Comparison of ENCODE assay signal across 1 cellular context in the genomic region with DNA sequence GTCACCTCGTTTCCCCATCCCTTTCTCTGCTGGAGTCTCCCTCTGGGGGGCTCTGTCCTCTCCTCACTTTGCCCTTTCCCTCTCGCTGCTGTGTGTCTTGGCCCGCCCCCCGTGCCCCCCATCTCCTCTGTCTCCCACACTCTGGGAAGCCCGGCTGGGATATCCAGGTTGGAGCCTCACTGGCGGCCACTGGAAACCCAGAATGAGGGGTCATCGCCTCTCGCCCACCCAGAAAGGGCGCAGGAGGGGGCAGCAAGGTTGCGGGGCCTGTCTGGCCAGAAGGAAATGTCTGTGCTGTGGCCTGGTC.
TF ChIP-seq lines count a peak whose summit lies in the region.

No MANE protein-coding gene starts in this region.

TF ChIP-seq in HepG2, 621 proteins besides CTCF, POLR2A, EP300 and RAD21 (continued from another document):
- TF ChIP-seq, protein P1, sequence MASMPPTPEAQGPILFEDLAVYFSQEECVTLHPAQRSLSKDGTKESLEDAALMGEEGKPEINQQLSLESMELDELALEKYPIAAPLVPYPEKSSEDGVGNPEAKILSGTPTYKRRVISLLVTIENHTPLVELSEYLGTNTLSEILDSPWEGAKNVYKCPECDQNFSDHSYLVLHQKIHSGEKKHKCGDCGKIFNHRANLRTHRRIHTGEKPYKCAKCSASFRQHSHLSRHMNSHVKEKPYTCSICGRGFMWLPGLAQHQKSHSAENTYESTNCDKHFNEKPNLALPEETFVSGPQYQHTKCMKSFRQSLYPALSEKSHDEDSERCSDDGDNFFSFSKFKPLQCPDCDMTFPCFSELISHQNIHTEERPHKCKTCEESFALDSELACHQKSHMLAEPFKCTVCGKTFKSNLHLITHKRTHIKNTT (CRISPR knock-in tag; IDR thresholded peaks at IDR 0.05), result no peak
- TF ChIP-seq ZNF562 (CRISPR knock-in tag; IDR thresholded peaks at IDR 0.05; ENCODE audit: borderline replicate concordance), result no peak
- no peak; the same call in 1 of the 2 replicates for TF ChIP-seq ZFX (CRISPR knock-in tag; IDR thresholded peaks at IDR 0.05; ENCODE audit: low read depth)
- TF ChIP-seq HIVEP1 (CRISPR knock-in tag; IDR thresholded peaks at IDR 0.05), result no peak
- no peak for TF ChIP-seq ZNF383 (CRISPR knock-in tag; IDR thresholded peaks at IDR 0.05; ENCODE audit: borderline replicate concordance)
- TF ChIP-seq JDP2 (CRISPR knock-in tag; IDR thresholded peaks at IDR 0.05; ENCODE audit: borderline replicate concordance), result no peak
- TF ChIP-seq, protein P2, sequence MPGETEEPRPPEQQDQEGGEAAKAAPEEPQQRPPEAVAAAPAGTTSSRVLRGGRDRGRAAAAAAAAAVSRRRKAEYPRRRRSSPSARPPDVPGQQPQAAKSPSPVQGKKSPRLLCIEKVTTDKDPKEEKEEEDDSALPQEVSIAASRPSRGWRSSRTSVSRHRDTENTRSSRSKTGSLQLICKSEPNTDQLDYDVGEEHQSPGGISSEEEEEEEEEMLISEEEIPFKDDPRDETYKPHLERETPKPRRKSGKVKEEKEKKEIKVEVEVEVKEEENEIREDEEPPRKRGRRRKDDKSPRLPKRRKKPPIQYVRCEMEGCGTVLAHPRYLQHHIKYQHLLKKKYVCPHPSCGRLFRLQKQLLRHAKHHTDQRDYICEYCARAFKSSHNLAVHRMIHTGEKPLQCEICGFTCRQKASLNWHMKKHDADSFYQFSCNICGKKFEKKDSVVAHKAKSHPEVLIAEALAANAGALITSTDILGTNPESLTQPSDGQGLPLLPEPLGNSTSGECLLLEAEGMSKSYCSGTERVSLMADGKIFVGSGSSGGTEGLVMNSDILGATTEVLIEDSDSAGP (CRISPR knock-in tag; IDR thresholded peaks at IDR 0.05; ENCODE audit: borderline replicate concordance), result 0 out of 2 replicates have a peak, but pooled peaks have one; percentile 4
- TF ChIP-seq, protein P3, sequence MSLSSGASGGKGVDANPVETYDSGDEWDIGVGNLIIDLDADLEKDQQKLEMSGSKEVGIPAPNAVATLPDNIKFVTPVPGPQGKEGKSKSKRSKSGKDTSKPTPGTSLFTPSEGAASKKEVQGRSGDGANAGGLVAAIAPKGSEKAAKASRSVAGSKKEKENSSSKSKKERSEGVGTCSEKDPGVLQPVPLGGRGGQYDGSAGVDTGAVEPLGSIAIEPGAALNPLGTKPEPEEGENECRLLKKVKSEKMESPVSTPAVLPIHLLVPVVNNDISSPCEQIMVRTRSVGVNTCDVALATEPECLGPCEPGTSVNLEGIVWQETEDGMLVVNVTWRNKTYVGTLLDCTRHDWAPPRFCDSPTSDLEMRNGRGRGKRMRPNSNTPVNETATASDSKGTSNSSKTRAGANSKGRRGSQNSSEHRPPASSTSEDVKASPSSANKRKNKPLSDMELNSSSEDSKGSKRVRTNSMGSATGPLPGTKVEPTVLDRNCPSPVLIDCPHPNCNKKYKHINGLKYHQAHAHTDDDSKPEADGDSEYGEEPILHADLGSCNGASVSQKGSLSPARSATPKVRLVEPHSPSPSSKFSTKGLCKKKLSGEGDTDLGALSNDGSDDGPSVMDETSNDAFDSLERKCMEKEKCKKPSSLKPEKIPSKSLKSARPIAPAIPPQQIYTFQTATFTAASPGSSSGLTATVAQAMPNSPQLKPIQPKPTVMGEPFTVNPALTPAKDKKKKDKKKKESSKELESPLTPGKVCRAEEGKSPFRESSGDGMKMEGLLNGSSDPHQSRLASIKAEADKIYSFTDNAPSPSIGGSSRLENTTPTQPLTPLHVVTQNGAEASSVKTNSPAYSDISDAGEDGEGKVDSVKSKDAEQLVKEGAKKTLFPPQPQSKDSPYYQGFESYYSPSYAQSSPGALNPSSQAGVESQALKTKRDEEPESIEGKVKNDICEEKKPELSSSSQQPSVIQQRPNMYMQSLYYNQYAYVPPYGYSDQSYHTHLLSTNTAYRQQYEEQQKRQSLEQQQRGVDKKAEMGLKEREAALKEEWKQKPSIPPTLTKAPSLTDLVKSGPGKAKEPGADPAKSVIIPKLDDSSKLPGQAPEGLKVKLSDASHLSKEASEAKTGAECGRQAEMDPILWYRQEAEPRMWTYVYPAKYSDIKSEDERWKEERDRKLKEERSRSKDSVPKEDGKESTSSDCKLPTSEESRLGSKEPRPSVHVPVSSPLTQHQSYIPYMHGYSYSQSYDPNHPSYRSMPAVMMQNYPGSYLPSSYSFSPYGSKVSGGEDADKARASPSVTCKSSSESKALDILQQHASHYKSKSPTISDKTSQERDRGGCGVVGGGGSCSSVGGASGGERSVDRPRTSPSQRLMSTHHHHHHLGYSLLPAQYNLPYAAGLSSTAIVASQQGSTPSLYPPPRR (CRISPR knock-in tag; IDR thresholded peaks at IDR 0.05; ENCODE audit: borderline replicate concordance), result no peak
- TF ChIP-seq REXO4 (CRISPR knock-in tag; IDR thresholded peaks at IDR 0.05; ENCODE audit: borderline replicate concordance), result no peak
- TF ChIP-seq ZNF235 (CRISPR knock-in tag; IDR thresholded peaks at IDR 0.05; ENCODE audit: borderline replicate concordance), result 0 out of 2 replicates have a peak, but pooled peaks have one; percentile 41
- TF ChIP-seq, protein P4, sequence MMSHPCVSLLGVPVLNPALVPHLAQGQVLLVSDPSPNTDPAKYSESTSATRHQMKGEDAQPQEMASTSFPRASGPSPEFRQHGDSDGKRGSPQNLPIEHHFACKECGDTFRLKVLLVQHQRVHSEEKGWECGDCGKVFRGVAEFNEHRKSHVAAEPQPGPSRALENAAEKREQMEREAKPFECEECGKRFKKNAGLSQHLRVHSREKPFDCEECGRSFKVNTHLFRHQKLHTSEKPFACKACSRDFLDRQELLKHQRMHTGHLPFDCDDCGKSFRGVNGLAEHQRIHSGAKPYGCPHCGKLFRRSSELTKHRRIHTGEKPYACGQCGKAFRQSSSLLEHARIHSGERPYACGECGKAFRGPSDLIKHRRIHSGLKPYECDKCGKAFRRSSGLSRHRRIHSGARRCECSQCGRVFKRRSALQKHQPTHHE (CRISPR knock-in tag; IDR thresholded peaks at IDR 0.05; ENCODE audit: borderline replicate concordance), result no peak
- no peak for TF ChIP-seq NONO (IDR thresholded peaks at IDR 0.05)
- peak; percentile 58; the same call in 1 of the 2 replicates for TF ChIP-seq NONO (CRISPR knock-in tag; conservative IDR thresholded peaks at IDR 0.05)
- TF ChIP-seq KMT2A (CRISPR knock-in tag; IDR thresholded peaks at IDR 0.05), result peak; percentile 20; the same call in 1 of the 2 replicates
- TF ChIP-seq PCBP2 (optimal IDR thresholded peaks at IDR 0.05; ENCODE audit: low read depth, low read length, poor library complexity, severe bottlenecking), result peak; percentile 4
- no peak for TF ChIP-seq ZNF605 (CRISPR knock-in tag; IDR thresholded peaks at IDR 0.05)
- TF ChIP-seq, protein P5, sequence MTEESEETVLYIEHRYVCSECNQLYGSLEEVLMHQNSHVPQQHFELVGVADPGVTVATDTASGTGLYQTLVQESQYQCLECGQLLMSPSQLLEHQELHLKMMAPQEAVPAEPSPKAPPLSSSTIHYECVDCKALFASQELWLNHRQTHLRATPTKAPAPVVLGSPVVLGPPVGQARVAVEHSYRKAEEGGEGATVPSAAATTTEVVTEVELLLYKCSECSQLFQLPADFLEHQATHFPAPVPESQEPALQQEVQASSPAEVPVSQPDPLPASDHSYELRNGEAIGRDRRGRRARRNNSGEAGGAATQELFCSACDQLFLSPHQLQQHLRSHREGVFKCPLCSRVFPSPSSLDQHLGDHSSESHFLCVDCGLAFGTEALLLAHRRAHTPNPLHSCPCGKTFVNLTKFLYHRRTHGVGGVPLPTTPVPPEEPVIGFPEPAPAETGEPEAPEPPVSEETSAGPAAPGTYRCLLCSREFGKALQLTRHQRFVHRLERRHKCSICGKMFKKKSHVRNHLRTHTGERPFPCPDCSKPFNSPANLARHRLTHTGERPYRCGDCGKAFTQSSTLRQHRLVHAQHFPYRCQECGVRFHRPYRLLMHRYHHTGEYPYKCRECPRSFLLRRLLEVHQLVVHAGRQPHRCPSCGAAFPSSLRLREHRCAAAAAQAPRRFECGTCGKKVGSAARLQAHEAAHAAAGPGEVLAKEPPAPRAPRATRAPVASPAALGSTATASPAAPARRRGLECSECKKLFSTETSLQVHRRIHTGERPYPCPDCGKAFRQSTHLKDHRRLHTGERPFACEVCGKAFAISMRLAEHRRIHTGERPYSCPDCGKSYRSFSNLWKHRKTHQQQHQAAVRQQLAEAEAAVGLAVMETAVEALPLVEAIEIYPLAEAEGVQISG (CRISPR knock-in tag; IDR thresholded peaks at IDR 0.05), result no peak
- 0 out of 2 replicates have a peak, but pooled peaks have one; percentile 7 for TF ChIP-seq ZC3H13 (CRISPR knock-in tag; IDR thresholded peaks at IDR 0.05)
- 0 out of 2 replicates have a peak, but pooled peaks have one; percentile 18 for TF ChIP-seq ZSCAN9 (CRISPR knock-in tag; IDR thresholded peaks at IDR 0.05; ENCODE audit: borderline replicate concordance)
- TF ChIP-seq, protein P6, sequence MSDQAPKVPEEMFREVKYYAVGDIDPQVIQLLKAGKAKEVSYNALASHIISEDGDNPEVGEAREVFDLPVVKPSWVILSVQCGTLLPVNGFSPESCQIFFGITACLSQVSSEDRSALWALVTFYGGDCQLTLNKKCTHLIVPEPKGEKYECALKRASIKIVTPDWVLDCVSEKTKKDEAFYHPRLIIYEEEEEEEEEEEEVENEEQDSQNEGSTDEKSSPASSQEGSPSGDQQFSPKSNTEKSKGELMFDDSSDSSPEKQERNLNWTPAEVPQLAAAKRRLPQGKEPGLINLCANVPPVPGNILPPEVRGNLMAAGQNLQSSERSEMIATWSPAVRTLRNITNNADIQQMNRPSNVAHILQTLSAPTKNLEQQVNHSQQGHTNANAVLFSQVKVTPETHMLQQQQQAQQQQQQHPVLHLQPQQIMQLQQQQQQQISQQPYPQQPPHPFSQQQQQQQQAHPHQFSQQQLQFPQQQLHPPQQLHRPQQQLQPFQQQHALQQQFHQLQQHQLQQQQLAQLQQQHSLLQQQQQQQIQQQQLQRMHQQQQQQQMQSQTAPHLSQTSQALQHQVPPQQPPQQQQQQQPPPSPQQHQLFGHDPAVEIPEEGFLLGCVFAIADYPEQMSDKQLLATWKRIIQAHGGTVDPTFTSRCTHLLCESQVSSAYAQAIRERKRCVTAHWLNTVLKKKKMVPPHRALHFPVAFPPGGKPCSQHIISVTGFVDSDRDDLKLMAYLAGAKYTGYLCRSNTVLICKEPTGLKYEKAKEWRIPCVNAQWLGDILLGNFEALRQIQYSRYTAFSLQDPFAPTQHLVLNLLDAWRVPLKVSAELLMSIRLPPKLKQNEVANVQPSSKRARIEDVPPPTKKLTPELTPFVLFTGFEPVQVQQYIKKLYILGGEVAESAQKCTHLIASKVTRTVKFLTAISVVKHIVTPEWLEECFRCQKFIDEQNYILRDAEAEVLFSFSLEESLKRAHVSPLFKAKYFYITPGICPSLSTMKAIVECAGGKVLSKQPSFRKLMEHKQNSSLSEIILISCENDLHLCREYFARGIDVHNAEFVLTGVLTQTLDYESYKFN (CRISPR knock-in tag; conservative IDR thresholded peaks at IDR 0.05), result no peak
- TF ChIP-seq THAP11 (CRISPR knock-in tag; IDR thresholded peaks at IDR 0.05), result no peak
- TF ChIP-seq, protein P7, sequence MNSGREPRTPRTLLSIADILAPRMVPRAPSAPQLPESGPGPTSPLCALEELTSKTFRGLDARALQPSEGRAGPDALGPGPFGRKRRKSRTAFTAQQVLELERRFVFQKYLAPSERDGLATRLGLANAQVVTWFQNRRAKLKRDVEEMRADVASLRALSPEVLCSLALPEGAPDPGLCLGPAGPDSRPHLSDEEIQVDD (CRISPR knock-in tag; IDR thresholded peaks at IDR 0.05; ENCODE audit: borderline replicate concordance), result 0 out of 2 replicates have a peak, but pooled peaks have one; percentile 15
- TF ChIP-seq, protein P8, sequence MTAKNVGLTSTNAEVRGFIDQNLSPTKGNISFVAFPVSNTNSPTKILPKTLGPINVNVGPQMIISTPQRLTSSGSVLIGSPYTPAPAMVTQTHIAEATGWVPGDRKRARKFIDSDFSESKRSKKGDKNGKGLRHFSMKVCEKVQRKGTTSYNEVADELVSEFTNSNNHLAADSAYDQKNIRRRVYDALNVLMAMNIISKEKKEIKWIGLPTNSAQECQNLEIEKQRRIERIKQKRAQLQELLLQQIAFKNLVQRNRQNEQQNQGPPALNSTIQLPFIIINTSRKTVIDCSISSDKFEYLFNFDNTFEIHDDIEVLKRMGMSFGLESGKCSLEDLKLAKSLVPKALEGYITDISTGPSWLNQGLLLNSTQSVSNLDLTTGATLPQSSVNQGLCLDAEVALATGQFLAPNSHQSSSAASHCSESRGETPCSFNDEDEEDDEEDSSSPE (CRISPR knock-in tag; IDR thresholded peaks at IDR 0.05), result no peak
- no peak for TF ChIP-seq FOSL1 (CRISPR knock-in tag; IDR thresholded peaks at IDR 0.05; ENCODE audit: borderline replicate concordance)
- TF ChIP-seq CHCHD3 (CRISPR knock-in tag; IDR thresholded peaks at IDR 0.05), result no peak
- no peak for TF ChIP-seq PCBP1 (IDR thresholded peaks at IDR 0.05; ENCODE audit: borderline replicate concordance, low read depth, low read length)
- no peak for TF ChIP-seq EEA1 (CRISPR knock-in tag; IDR thresholded peaks at IDR 0.05; ENCODE audit: borderline replicate concordance)
- no peak for TF ChIP-seq NBN (conservative IDR thresholded peaks at IDR 0.05)
- no peak for TF ChIP-seq GZF1 (CRISPR knock-in tag; IDR thresholded peaks at IDR 0.05)
TF ChIP-seq in HepG2: peak in this region for 10.
